In genomic region chr2:221517362-221518121, GRCh38 we compare ENCODE assay signal across 8 cellular contexts. TPM values are rescaled to one million over a fixed set of nuclear protein-coding genes. Genes with fewer than 3 reads are reported as not detected.
A peak's percentile ranks its signal among the peaks of the same experiment; 100 is the strongest.
DNase-seq lines count a peak whose midpoint lies in the region; ATAC-seq and TF ChIP-seq lines count a peak whose summit lies in the region.

No MANE protein-coding gene starts in this region.

- POLR2A ChIA-PET in activated CD8-positive, alpha-beta T cell treated with anti-CD3 and anti-CD28 coated beads for 36 hours (lab: Charles Lee) = interaction anchor here (0.9 to 1.5 kb wide), 3 partner anchors 10 to 55 kb away, joined by 3 read pairs; no protein-coding TSS in a partner anchor

- no peak overlapping the region for H3K4me3 ChIP-seq in fibroblast of pulmonary artery (replicated peaks; ENCODE audit: low read depth, low read length)

- H3K36me3 Mint-ChIP-seq in activated CD8-positive, alpha-beta T cell treated with anti-CD3 and anti-CD28 coated beads for 36 hours (ENCODE audit: low read depth) = no peaks in the 10 kb centered on the region

- intact Hi-C loops in activated CD8-positive, alpha-beta T cell treated with anti-CD3 and anti-CD28 coated beads for 36 hours (cut with micrococcal nuclease) = no loop called here

- H3K27me3 Mint-ChIP-seq in activated CD8-positive, alpha-beta T cell treated with anti-CD3 and anti-CD28 coated beads for 36 hours = no peaks in the 10 kb centered on the region

- H3K27ac Mint-ChIP-seq in activated CD8-positive, alpha-beta T cell treated with anti-CD3 and anti-CD28 coated beads for 36 hours = no peak overlapping the region

- peak; percentile 93 for ATAC-seq in GM21381 (IDR thresholded peaks at IDR 0.05; ENCODE audit: unreplicated experiment)
- ATAC-seq in HG03575 (IDR thresholded peaks at IDR 0.05; ENCODE audit: extremely low read depth, insufficient number of reproducible peaks, low FRiP score, unreplicated experiment) = peak; percentile 89
- peak; percentile 88 for ATAC-seq in activated CD8-positive, alpha-beta T cell treated with anti-CD3 and anti-CD28 coated beads for 36 hours

- H3K4me1 Mint-ChIP-seq in activated CD8-positive, alpha-beta T cell treated with anti-CD3 and anti-CD28 coated beads for 36 hours (ENCODE audit: low read depth) = peaks cover 28% of the 10 kb centered on the region

- H3K4me3 Mint-ChIP-seq in activated CD8-positive, alpha-beta T cell treated with anti-CD3 and anti-CD28 coated beads for 36 hours = no peak overlapping the region

- TF ChIP-seq CTCF in activated CD8-positive, alpha-beta T cell treated with anti-CD3 and anti-CD28 coated beads for 36 hours (IDR thresholded peaks at IDR 0.05) = no peak
- TF ChIP-seq CTCF in fibroblast of pulmonary artery (IDR thresholded peaks at IDR 0.05; ENCODE audit: low read length, missing control alignments) = no peak

- CTCF ChIA-PET in activated CD8-positive, alpha-beta T cell treated with anti-CD3 and anti-CD28 coated beads for 36 hours (lab: Charles Lee) = interaction anchor here (1.2 to 1.5 kb wide), 2 partner anchors 13 to 56 kb away, joined by 5 to 6 read pairs; no protein-coding TSS in a partner anchor

- no peaks in the 10 kb centered on the region for H3K9me3 Mint-ChIP-seq in activated CD8-positive, alpha-beta T cell treated with anti-CD3 and anti-CD28 coated beads for 36 hours

- DNase-seq in COLO668 (lab: John Stamatoyannopoulos, UW; ENCODE audit: unreplicated experiment) (peak; percentile 71), fibroblast of pulmonary artery (ENCODE audit: low read depth) (peak; percentile 42), medulla oblongata (ENCODE audit: extremely low spot score) (no peak), OCI-M1 (lab: John Stamatoyannopoulos, UW) (no peak)
- DNase-seq in activated CD8-positive, alpha-beta T cell treated with anti-CD3 and anti-CD28 coated beads for 36 hours = peak; percentile 87
- peak; percentile 28 to 52 for DNase-seq in stimulated activated CD4-positive, alpha-beta T cell treated with anti-CD3 and anti-CD28 coated beads, Interleukin-4, amount 100 ng/mL, for 48 hours (ENCODE audit: low read depth in 2 of 2)

RNA-seq across cellular contexts. Expression of gene EPHA4, which starts 54.6 kb away (rescaled TPM):
- 1 to 10 TPM; 1.8 to 2.3 TPM for total RNA-seq in activated CD8-positive, alpha-beta T cell treated with anti-CD3 and anti-CD28 coated beads for 36 hours

Comparison
In these comparisons a context has a peak if more than half of its experiments do, and no peak if none do; other contexts are left out.
1. DNase-seq: peak in COLO668 (single experiment), activated CD8-positive, alpha-beta T cell treated with anti-CD3 and anti-CD28 coated beads for 36 hours (single experiment), fibroblast of pulmonary artery (single experiment) and stimulated activated CD4-positive, alpha-beta T cell treated with anti-CD3 and anti-CD28 coated beads, Interleukin-4, amount 100 ng/mL, for 48 hours (2 of 2); none in medulla oblongata (single experiment) and OCI-M1 (single experiment).
2. Peak in every context shown above with its lines, with median percentiles within 50 percentile points of each other: ATAC-seq.